In genomic region chr12:31215521-31216232, GRCh38 we compare ENCODE assay signal across 15 cellular contexts.
DNase-seq lines count a peak whose midpoint lies in the region; ATAC-seq and TF ChIP-seq lines count a peak whose summit lies in the region.
"Had no signal": no experiment of that assay in that cellular context is flagged by ENCODE, and none has a peak within 500 bp of the region (broad histone marks: within the 10 kb centered on the region; RNA-seq: fewer than 3 reads in every experiment).

No MANE protein-coding gene starts in this region.

- WGBS in lower leg skin, 2 donors, result 64 to 67% methylated on average over 6 of the region's 6 CpGs
- no CpG with 5 or more reads among the region's 6 CpGs for WGBS in mesendoderm (ENCODE audit: extremely low coverage, insufficient coverage, low lambda C conversion rate)

- peak; percentile 26 for ATAC-seq in left colon
- no peak for ATAC-seq in HG03378 (IDR thresholded peaks at IDR 0.05; ENCODE audit: unreplicated experiment)
- ATAC-seq: PC-3 had no signal

- H3K4ac ChIP-seq in mesendoderm (ENCODE audit: low read depth, low read length), result no peak overlapping the region

- H2BK15ac ChIP-seq in mesendoderm (replicated peaks; ENCODE audit: low read depth), result no peak overlapping the region

- intact Hi-C loops in left colon (cut with DNase I, micrococcal nuclease) (no loop called here), lower leg skin (cut with DNase I; ENCODE audit: low total_unique reads) (no loop called here)

- no peak overlapping the region for H2BK5ac ChIP-seq in mesendoderm (ENCODE audit: low read length)

- H2AK5ac ChIP-seq in mesendoderm (ENCODE audit: low read length), result no peak overlapping the region

- H3K9ac ChIP-seq in mesendoderm (ENCODE audit: low read length), result no peak overlapping the region
- H3K9ac ChIP-seq: neural progenitor cell had no signal

- no peak overlapping the region for H4K8ac ChIP-seq in mesendoderm (ENCODE audit: low read depth, low read length)

- no peaks in the 10 kb centered on the region for H3K79me1 ChIP-seq in mesendoderm (ENCODE audit: low read length)

- H3K27me3 ChIP-seq in mesendoderm (ENCODE audit: insufficient read depth, low read length, poor library complexity), result no peaks in the 10 kb centered on the region
- H3K27me3 ChIP-seq: ascending aorta had no signal

- no peak for TF ChIP-seq POLR2A in lower leg skin (IDR thresholded peaks at IDR 0.05)

- H3K4me3 ChIP-seq in GM12864 (ENCODE audit: low read depth, low read length), result no peak overlapping the region
- no peak overlapping the region for H3K4me3 ChIP-seq in lower leg skin (ENCODE audit: low read depth, poor library complexity, severe bottlenecking)
- H3K4me3 ChIP-seq in mesendoderm (ENCODE audit: low read length), result no peak overlapping the region
- H3K4me3 ChIP-seq: ascending aorta, neural progenitor cell had no signal

- no peaks in the 10 kb centered on the region for H3K36me3 ChIP-seq in mesendoderm (ENCODE audit: control insufficient read depth, insufficient read depth, low read length)
- H3K36me3 ChIP-seq: ascending aorta, neural progenitor cell had no signal

- peak; percentile 8 for TF ChIP-seq CTCF in GM12864 (IDR thresholded peaks at IDR 0.05; ENCODE audit: low read depth, low read length, missing control alignments)
- TF ChIP-seq CTCF in lower leg skin (IDR thresholded peaks at IDR 0.05), result no peak

- peak; percentile 22 for DNase-seq in D341Med (ENCODE audit: low spot score)
- DNase-seq in GM12864 (ENCODE audit: low read depth), result no peak
- DNase-seq in SHP77 treated with DMSO at 0.1 percent for 48 hours (lab: John Stamatoyannopoulos, UW), result peak; percentile 89
- DNase-seq in left colon, result no peak
- no peak for DNase-seq in lower leg skin (ENCODE audit: low spot score in 2 of 2)
- no peak for DNase-seq in mesendoderm
- DNase-seq: activated CD4-positive, CD25-positive, alpha-beta regulatory T cell treated with anti-CD3 and anti-CD28 coated beads, Interleukin-2, amount 50 U/mL, for 72 hours; dermis blood vessel endothelial cell; GOT3; KBM-7; PC-3; stimulated activated naive CD4-positive, alpha-beta T cell treated with Interleukin-2 at 50 U/mL for 16 hours had no signal

- H3K23ac ChIP-seq in mesendoderm (ENCODE audit: low read length), result no peak overlapping the region

- no peak overlapping the region for H4K5ac ChIP-seq in mesendoderm (ENCODE audit: low read length)

- no peak overlapping the region for H3K18ac ChIP-seq in mesendoderm (ENCODE audit: low read length)

- no peak overlapping the region for H3K4me2 ChIP-seq in mesendoderm (ENCODE audit: low read length)
- H3K4me2 ChIP-seq: neural progenitor cell had no signal

- no peak overlapping the region for H3K27ac ChIP-seq in mesendoderm (ENCODE audit: low read depth, low read length)
- H3K27ac ChIP-seq: ascending aorta, neural progenitor cell had no signal

- H3K4me1 ChIP-seq in mesendoderm (ENCODE audit: control insufficient read depth, low read depth, low read length), result no peaks in the 10 kb centered on the region
- H3K4me1 ChIP-seq: ascending aorta, neural progenitor cell had no signal

- H3K79me2 ChIP-seq in mesendoderm (ENCODE audit: control insufficient read depth, insufficient read depth, low read length), result no peaks in the 10 kb centered on the region

- no peak overlapping the region for H2BK120ac ChIP-seq in mesendoderm (ENCODE audit: low read depth, low read length)

- no peak overlapping the region for H3K56ac ChIP-seq in mesendoderm (ENCODE audit: low read length)

Comparison
In these comparisons a context has a peak if more than half of its experiments do, and no peak if none do; other contexts are left out.
1. DNase-seq: peak in D341Med (single experiment) and SHP77 treated with DMSO at 0.1 percent for 48 hours (single experiment); none in GM12864 (single experiment), left colon (0 of 2), lower leg skin (0 of 2) and mesendoderm (single experiment).